In the genomic region with DNA sequence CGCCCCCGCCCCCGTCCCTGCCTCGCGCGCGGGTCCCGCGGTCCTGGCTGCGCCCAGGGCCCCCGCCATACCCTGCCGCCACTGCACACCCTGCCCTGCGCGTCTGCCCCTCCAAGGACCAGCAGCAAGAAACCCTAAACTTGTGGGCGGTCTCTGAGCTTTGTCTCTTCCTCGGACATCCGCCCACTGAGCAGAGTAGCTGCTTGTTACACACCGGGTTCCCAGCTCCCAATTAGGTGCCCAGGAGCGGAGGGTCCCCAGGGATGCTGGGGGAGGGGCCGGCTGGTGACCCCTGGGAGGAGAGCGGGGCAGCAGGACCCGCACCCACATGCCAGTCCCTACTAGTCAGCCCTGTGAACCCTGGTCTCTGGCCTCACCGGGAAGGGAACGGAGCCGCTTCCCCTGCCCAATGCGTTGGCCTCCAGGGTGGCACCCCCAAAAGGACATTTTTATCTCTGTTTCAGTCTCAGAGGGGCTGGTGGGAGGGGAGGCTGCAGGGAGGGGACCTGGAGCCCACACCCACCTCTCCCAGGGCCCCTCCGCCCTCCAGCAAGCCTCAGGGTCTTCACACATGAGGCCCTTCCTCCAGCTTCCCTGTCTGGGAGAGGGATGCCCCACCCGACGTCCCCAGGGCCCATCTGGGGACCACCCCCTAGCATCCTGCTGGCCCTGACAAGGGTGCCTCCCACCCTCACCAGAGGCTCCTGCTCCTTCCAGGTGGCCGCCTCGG, we compare ENCODE assay signal across 8 cellular contexts. TPM values are rescaled to one million over a fixed set of nuclear protein-coding genes. Genes with fewer than 3 reads are reported as not detected.
A peak's percentile ranks its signal among the peaks of the same experiment; 100 is the strongest.
DNase-seq lines count a peak whose midpoint lies in the region; ATAC-seq and TF ChIP-seq lines count a peak whose summit lies in the region.

No MANE protein-coding gene starts in this region.

- TF ChIP-seq CTCF in OCI-LY7 (conservative IDR thresholded peaks at IDR 0.05; ENCODE audit: low read length): no peak
- no peak for TF ChIP-seq CTCF in epithelial cell of proximal tubule (conservative IDR thresholded peaks at IDR 0.05; ENCODE audit: low read depth, low read length)
- TF ChIP-seq CTCF in retinal pigment epithelial cell (conservative IDR thresholded peaks at IDR 0.05; ENCODE audit: low read depth, low read length): no peak

- no peaks in the 10 kb centered on the region for H3K9me3 ChIP-seq in OCI-LY7 (ENCODE audit: low read length)

- intact Hi-C loops in OCI-LY7 (cut with micrococcal nuclease; ENCODE audit: unreplicated experiment): loop anchor here (1.0 kb wide), 1 partner anchor 90 kb away; no protein-coding TSS in a partner anchor

- no peaks in the 10 kb centered on the region for H3K79me2 ChIP-seq in OCI-LY7 (ENCODE audit: insufficient read depth, low read depth, low read length)

- BruUV-seq in OCI-LY7 (replicated peaks; lab: Mats Ljungman, UMichigan): no TSS peak

- DNase-seq in OCI-LY7 (ENCODE audit: low spot score) (peak; percentile 55), epithelial cell of proximal tubule (ENCODE audit: low read depth) (no peak), retinal pigment epithelial cell (ENCODE audit: low read depth) (no peak), C1 segment of cervical spinal cord (lab: John Stamatoyannopoulos, UW) (no peak)

- H3K27ac ChIP-seq in OCI-LY7 (ENCODE audit: low read depth, low read length, poor library complexity, severe bottlenecking): peak overlapping the region; percentile 72

- no peaks in the 10 kb centered on the region for H3K9me2 ChIP-seq in OCI-LY7 (ENCODE audit: insufficient read depth, low read length)

- CTCF ChIA-PET in OCI-LY7 (lab: Charles Lee; ENCODE audit: unreplicated experiment): interaction anchor here (0.6 to 2.3 kb wide), 4 partner anchors 16 to 309 kb away, joined by 3 to 12 read pairs (median 7); a partner anchor contains a TSS

- H3K4me3 ChIP-seq in OCI-LY7 (ENCODE audit: low read depth, low read length, poor library complexity, severe bottlenecking) (peak overlapping the region; percentile 70), epithelial cell of proximal tubule (ENCODE audit: low read depth, low read length) (peak overlapping the region; percentile 45), retinal pigment epithelial cell (ENCODE audit: low read length) (peak overlapping the region; percentile 35)

- H3K4me2 ChIP-seq in OCI-LY7 (ENCODE audit: low read length): peak overlapping the region; percentile 98

- peaks cover 30% of the 10 kb centered on the region for H3K4me1 ChIP-seq in OCI-LY7 (ENCODE audit: insufficient read depth, low read length, poor library complexity, severe bottlenecking)

- POLR2A ChIA-PET in OCI-LY7 (lab: Charles Lee): interaction anchor here (0.5 to 2.2 kb wide), 8 partner anchors 11 to 104 kb away, joined by 3 to 13 read pairs (median 3); a partner anchor contains a TSS

- peak overlapping the region; percentile 94 for H2AFZ ChIP-seq in OCI-LY7 (ENCODE audit: low read length)

- ATAC-seq in GM19351 (IDR thresholded peaks at IDR 0.05; ENCODE audit: unreplicated experiment) (peak; percentile 7), HG03520 (IDR thresholded peaks at IDR 0.05; ENCODE audit: unreplicated experiment) (no peak), HG03108 (IDR thresholded peaks at IDR 0.05; ENCODE audit: unreplicated experiment) (no peak), GM19023 (IDR thresholded peaks at IDR 0.05; ENCODE audit: unreplicated experiment) (no peak)

- H4K20me1 ChIP-seq in OCI-LY7 (ENCODE audit: insufficient read depth, low read length): no peaks in the 10 kb centered on the region

- no peaks in the 10 kb centered on the region for H3K36me3 ChIP-seq in OCI-LY7 (ENCODE audit: insufficient read depth, low read length)

RNA-seq across cellular contexts. Expression of a gene that starts 10.5 kb away (rescaled TPM):
- total RNA-seq in OCI-LY7 (2014; rRNA removed; shearing (Covaris generic)): 4.0 and 6.7 TPM in 2 replicates
- total RNA-seq in OCI-LY7 (2022) (6.7 and 7.5 TPM in 2 replicates), epithelial cell of proximal tubule (64.5 and 112 TPM in 2 replicates)

RNA-seq across cellular contexts. Expression of a gene that starts 15.4 kb away (rescaled TPM):
- 20.0 and 22.5 TPM in 2 replicates for total RNA-seq in OCI-LY7 (2014; rRNA removed; shearing (Covaris generic))
- 47.2 and 55.0 TPM in 2 replicates for total RNA-seq in OCI-LY7 (2022)
- total RNA-seq in epithelial cell of proximal tubule: 26.5 and 29.1 TPM in 2 replicates

RNA-seq across cellular contexts. Expression of a gene that starts 15.8 kb away (rescaled TPM):
- total RNA-seq in OCI-LY7 (2014; rRNA removed; shearing (Covaris generic)): 14.3 and 15.6 TPM in 2 replicates
- total RNA-seq in OCI-LY7 (2022) (15.0 and 15.6 TPM in 2 replicates), epithelial cell of proximal tubule (10.5 and 10.7 TPM in 2 replicates)

RNA-seq across cellular contexts. Expression of a gene that starts 53.8 kb away (rescaled TPM):
- 1.4 and 6.6 TPM in 2 replicates for total RNA-seq in OCI-LY7 (2014; rRNA removed; shearing (Covaris generic))
- total RNA-seq in OCI-LY7 (2022) (1.0 TPM in 1 of 2 replicates, not detected in the other), epithelial cell of proximal tubule (509 and 817 TPM in 2 replicates)
